12 cellular contexts compared by ENCODE assay signal in the genomic region with DNA sequence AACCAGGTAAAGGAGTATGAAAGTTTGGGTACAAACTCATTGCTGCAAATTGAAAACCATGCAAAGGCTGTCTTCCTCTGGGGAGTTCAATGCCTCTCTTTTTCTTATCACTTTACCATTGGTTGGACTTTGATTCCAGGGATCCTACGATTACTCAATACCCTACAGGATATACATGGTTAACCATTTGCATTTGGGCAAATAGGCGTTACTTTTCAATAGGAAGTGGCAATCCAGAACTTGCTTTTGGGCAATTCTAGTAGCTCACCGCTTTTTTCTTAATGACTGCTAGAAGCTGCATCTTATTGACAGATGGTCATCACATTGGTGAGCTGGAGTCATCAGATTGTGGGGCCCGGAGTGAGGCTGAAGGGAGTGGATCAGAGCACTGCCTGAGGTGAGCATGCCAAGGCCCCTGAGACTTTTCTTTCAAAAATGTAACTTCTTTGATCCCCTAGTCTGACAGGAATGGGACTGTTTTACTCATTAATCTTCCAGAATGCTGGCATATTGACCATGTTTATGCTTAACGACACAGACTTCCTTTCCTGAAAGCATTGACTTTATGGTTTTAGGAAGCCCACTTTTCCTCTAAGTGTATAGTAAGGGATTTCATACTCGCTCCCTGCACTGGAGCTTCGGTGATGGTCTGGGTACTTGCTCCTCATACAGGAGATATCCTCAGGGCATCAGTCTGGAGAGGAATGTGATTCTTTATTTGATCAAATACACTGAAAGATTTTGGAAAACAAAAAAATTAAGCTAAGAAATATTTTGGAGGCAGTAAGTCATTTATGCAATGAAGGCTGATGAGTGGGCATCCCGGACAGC. TPM values are rescaled to one million over a fixed set of nuclear protein-coding genes. Genes with fewer than 3 reads are reported as not detected.
A peak's percentile ranks its signal among the peaks of the same experiment; 100 is the strongest.
DNase-seq lines count a peak whose midpoint lies in the region; ATAC-seq and TF ChIP-seq lines count a peak whose summit lies in the region.
"Had no signal": no experiment of that assay in that cellular context is flagged by ENCODE, and none has a peak within 500 bp of the region (broad histone marks: within the 10 kb centered on the region; RNA-seq: fewer than 3 reads in every experiment).

A gene (plus strand): TSS at position 270 of the 831 bp plus-strand sequence. CDS start 13,039 bp downstream, outside the sequence.

- no peak for ATAC-seq in CD4-positive, CD25-positive, alpha-beta regulatory T cell (ENCODE audit: low read depth in 2 of 2)
- peak; percentile 26 for ATAC-seq in GM18909 (IDR thresholded peaks at IDR 0.05; ENCODE audit: poor library complexity, unreplicated experiment)
- peak; percentile 80 for ATAC-seq in left colon
- no peak for ATAC-seq in GM19467 (IDR thresholded peaks at IDR 0.05; ENCODE audit: unreplicated experiment)

- peaks cover 19 to 86% (median 54%) of the 10 kb centered on the region in 4 donors for H3K4me1 Mint-ChIP-seq in CD4-positive, CD25-positive, alpha-beta regulatory T cell
- H3K4me1 Mint-ChIP-seq in IgD-negative memory B cell (peaks cover 42 to 54% (median 53%) of the 10 kb centered on the region in 3 donors), CD14-positive monocyte (peaks cover 15% of the 10 kb centered on the region)

- peak within 1 kb of the TSS; percentile 88 for H3K27ac ChIP-seq in CD4-positive, CD25-positive, alpha-beta regulatory T cell (ENCODE audit: insufficient read depth, low read length, poor library complexity, severe bottlenecking)
- H3K27ac ChIP-seq: KMS-11 had no signal

- peak within 1 kb of the TSS; percentile 82 for H3K4me3 ChIP-seq in CD4-positive, CD25-positive, alpha-beta regulatory T cell (ENCODE audit: low read depth, low read length)

- H3K36me3 Mint-ChIP-seq in CD4-positive, CD25-positive, alpha-beta regulatory T cell, result peaks cover 7% of the 10 kb centered on the region
- H3K36me3 Mint-ChIP-seq in IgD-negative memory B cell (peaks cover 13% of the 10 kb centered on the region), CD14-positive monocyte (no peaks in the 10 kb centered on the region)

- DNase-seq in CD4-positive, CD25-positive, alpha-beta regulatory T cell, result peak in 1 of 3 donors; percentile 27
- DNase-seq in left colon (no peak), CD14-positive monocyte (ENCODE audit: low spot score) (no peak), epidermal melanocyte (ENCODE audit: insufficient read length, low spot score) (no peak), T-helper 9 cell (no peak)
- DNase-seq: AML-193, SIG-M5 had no signal

- H3K9me3 Mint-ChIP-seq in CD4-positive, CD25-positive, alpha-beta regulatory T cell, result peaks cover 0 to 2% (median 0%) of the 10 kb centered on the region in 7 donors
- H3K9me3 Mint-ChIP-seq in IgD-negative memory B cell, result peaks cover 0 to 3% (median 0%) of the 10 kb centered on the region in 3 donors
- H3K9me3 Mint-ChIP-seq in CD14-positive monocyte, result peaks cover 0 to 5% (median 4%) of the 10 kb centered on the region in 7 donors

- peaks cover 14% of the 10 kb centered on the region for H3K36me3 ChIP-seq in CD4-positive, CD25-positive, alpha-beta regulatory T cell (ENCODE audit: control insufficient read depth, insufficient read depth, low read length)

- H3K27ac Mint-ChIP-seq in CD4-positive, CD25-positive, alpha-beta regulatory T cell, result peak within 1 kb of the TSS; percentile 96 to 99 (median 98)
- H3K27ac Mint-ChIP-seq in IgD-negative memory B cell (peak within 1 kb of the TSS; percentile 85 to 99 (median 96)), CD14-positive monocyte (peak within 1 kb of the TSS in 1 of 7 donors; percentile 79)

- H3K27me3 Mint-ChIP-seq in CD4-positive, CD25-positive, alpha-beta regulatory T cell, result no peaks in the 10 kb centered on the region
- H3K27me3 Mint-ChIP-seq in IgD-negative memory B cell, result no peaks in the 10 kb centered on the region
- H3K27me3 Mint-ChIP-seq in CD14-positive monocyte (ENCODE audit: low read depth in 3 of 3), result peaks cover 0 to 2% (median 2%) of the 10 kb centered on the region in 3 donors

- intact Hi-C loops in left colon (cut with DNase I, micrococcal nuclease) (no loop called here), CD14-positive monocyte (cut with micrococcal nuclease) (no loop called here)

- peaks cover 76% of the 10 kb centered on the region for H3K4me1 ChIP-seq in CD4-positive, CD25-positive, alpha-beta regulatory T cell (ENCODE audit: control insufficient read depth, insufficient read depth, low read length, poor library complexity, severe bottlenecking)

- H3K27me3 ChIP-seq in CD4-positive, CD25-positive, alpha-beta regulatory T cell (ENCODE audit: control insufficient read depth, insufficient read depth, low read length), result no peaks in the 10 kb centered on the region

- peak within 1 kb of the TSS; percentile 75 to 92 (median 84) for H3K4me3 Mint-ChIP-seq in CD4-positive, CD25-positive, alpha-beta regulatory T cell
- H3K4me3 Mint-ChIP-seq in IgD-negative memory B cell (peak within 1 kb of the TSS; percentile 79 to 97 (median 95)), CD14-positive monocyte (no peak within 1 kb of the TSS)

- TF ChIP-seq CTCF in CD14-positive monocyte (IDR thresholded peaks at IDR 0.05), result no peak

- H3K9me3 ChIP-seq in CD4-positive, CD25-positive, alpha-beta regulatory T cell (ENCODE audit: control insufficient read depth in 2 of 2, low read length in 2 of 2), result no peaks in the 10 kb centered on the region

RNA-seq across cellular contexts. Expression of the gene that starts here (rescaled TPM):
- total RNA-seq in CD4-positive, CD25-positive, alpha-beta regulatory T cell, result 40.8 TPM
- 10 to 100 TPM; 52.7 to 97.3 (median 79.0) TPM for polyA plus RNA-seq in CD4-positive, CD25-positive, alpha-beta regulatory T cell
- polyA plus RNA-seq in IgD-negative memory B cell (79.3 TPM), CD14-positive monocyte (under 1 TPM; 0.07 to 0.43 TPM)
- total RNA-seq in left colon, result under 1 TPM; 0.21 to 0.31 TPM
- total RNA-seq: myocyte had no signal

Comparison
In these comparisons a context has a peak if more than half of its experiments do, and no peak if none do; other contexts are left out.
1. RNA of the gene that starts here (total RNA-seq): 40.8 TPM in CD4-positive, CD25-positive, alpha-beta regulatory T cell (single experiment); 0.21 to 0.31 TPM in left colon; every median in the first group is over 10 times any median in the second.
2. RNA of the gene that starts here (polyA plus RNA-seq): 52.7 to 97.3 TPM in CD4-positive, CD25-positive, alpha-beta regulatory T cell and 79.3 TPM in IgD-negative memory B cell (single experiment); 0.07 to 0.43 TPM in CD14-positive monocyte; every median in the first group is over 10 times any median in the second.
3. Peak in ATAC-seq in left colon; RNA of the gene not detected or under 1 TPM.
4. H3K4me3 Mint-ChIP-seq: peak in CD4-positive, CD25-positive, alpha-beta regulatory T cell (4 of 4) and IgD-negative memory B cell (4 of 4); none in CD14-positive monocyte (0 of 2).